ENCODE assay signal across 1 cellular context in genomic region chr10:29637537-29637936, GRCh38.
TF ChIP-seq lines count a peak whose summit lies in the region.

No MANE protein-coding gene starts in this region.

TF ChIP-seq in SK-N-SH, 30 proteins besides CTCF, POLR2A, EP300 and RAD21 (continued from another document):
- TF ChIP-seq REST (IDR thresholded peaks at IDR 0.05; ENCODE audit: low read depth, low read length) (no peak), JUND (IDR thresholded peaks at IDR 0.05) (no peak), MEF2A (IDR thresholded peaks at IDR 0.05; ENCODE audit: borderline replicate concordance, low read depth) (no peak), POLR2AphosphoS5 (IDR thresholded peaks at IDR 0.05; ENCODE audit: low read depth, low read length) (no peak), NFIC (IDR thresholded peaks at IDR 0.05; ENCODE audit: borderline replicate concordance) (no peak), USF1 (IDR thresholded peaks at IDR 0.05; ENCODE audit: borderline replicate concordance, low read depth) (no peak), CHD2 (IDR thresholded peaks at IDR 0.05; ENCODE audit: low read length, partially characterized antibody) (no peak), MXI1 (IDR thresholded peaks at IDR 0.05; ENCODE audit: low read depth, low read length) (no peak), ZBTB33 (IDR thresholded peaks at IDR 0.05; ENCODE audit: borderline replicate concordance, low read depth) (no peak), FOSL2 (IDR thresholded peaks at IDR 0.05; ENCODE audit: borderline replicate concordance, low read depth) (no peak), GATA2 (CRISPR knock-in tag; IDR thresholded peaks at IDR 0.05) (no peak), RXRA (IDR thresholded peaks at IDR 0.05; ENCODE audit: borderline replicate concordance, low read depth) (no peak), RCOR1 (IDR thresholded peaks at IDR 0.05; ENCODE audit: low read length) (no peak), ELF1 (IDR thresholded peaks at IDR 0.05) (no peak), TAF1 (IDR thresholded peaks at IDR 0.05; ENCODE audit: borderline replicate concordance, low read depth, low read length) (no peak), SMC3 (IDR thresholded peaks at IDR 0.05; ENCODE audit: low read depth, low read length) (no peak), RFX5 (IDR thresholded peaks at IDR 0.05; ENCODE audit: low read length) (no peak)
TF ChIP-seq in SK-N-SH: peak in this region for 0.
